In genomic region chr2:88590998-88591613, GRCh38 we compare ENCODE assay signal across 8 cellular contexts. TPM values are rescaled to one million over a fixed set of nuclear protein-coding genes. Genes with fewer than 3 reads are reported as not detected.
DNase-seq lines count a peak whose midpoint lies in the region; ATAC-seq, FAIRE-seq and TF ChIP-seq lines count a peak whose summit lies in the region.

No MANE protein-coding gene starts in this region.

- peaks cover 41% of the 10 kb centered on the region for H3K36me3 Mint-ChIP-seq in nephron progenitor cell (ENCODE audit: low read depth)

- FAIRE-seq in GM12892 (lab: Jason Lieb, UNC), result peak; percentile 67

- TF ChIP-seq CTCF in AG09319 (IDR thresholded peaks at IDR 0.05; ENCODE audit: low read depth, low read length), result peak; percentile 81
- peak; percentile 92 for TF ChIP-seq CTCF in fibroblast of mammary gland (conservative IDR thresholded peaks at IDR 0.05; ENCODE audit: control insufficient read depth, insufficient read depth, low read depth, low read length)
- peak; percentile 68 for TF ChIP-seq CTCF in nephron progenitor cell (IDR thresholded peaks at IDR 0.05)

- H3K9me3 Mint-ChIP-seq in nephron progenitor cell, result no peaks in the 10 kb centered on the region

- no peak overlapping the region for H3K27ac Mint-ChIP-seq in nephron progenitor cell

- H3K4me3 ChIP-seq in fibroblast of mammary gland (ENCODE audit: control insufficient read depth, low read depth, low read length) (no peak overlapping the region), MG63 (no peak overlapping the region)

- no peaks in the 10 kb centered on the region for H3K4me1 Mint-ChIP-seq in nephron progenitor cell

- H3K27me3 Mint-ChIP-seq in nephron progenitor cell (ENCODE audit: low read depth, poor library complexity), result no peaks in the 10 kb centered on the region

- no peaks in the 10 kb centered on the region for H3K9me3 ChIP-seq in MG63

- DNase-seq in AG09319 (ENCODE audit: extremely low read depth, low read depth) (peak; percentile 37), GM12892 (ENCODE audit: insufficient read length) (no peak), NCI-H446 treated with DMSO at 0.1 percent for 48 hours (lab: John Stamatoyannopoulos, UW) (peak; percentile 43), fibroblast of mammary gland (ENCODE audit: low read depth) (peak; percentile 73), nephron progenitor cell (peak; percentile 32), MG63 (no peak)
- DNase-seq in activated CD4-positive, alpha-beta T cell treated with anti-CD3 and anti-CD28 coated beads, Interleukin-2, amount 50 U/mL, for 1 hour, result peak; percentile 13

- no peak overlapping the region for H3K4me3 Mint-ChIP-seq in nephron progenitor cell

- H3K27me3 ChIP-seq in MG63, result no peaks in the 10 kb centered on the region

- no peak for TF ChIP-seq POLR2A in GM12892 (IDR thresholded peaks at IDR 0.05; ENCODE audit: low read depth, low read length)

- H3K36me3 ChIP-seq in MG63, result peaks cover 33% of the 10 kb centered on the region

- ATAC-seq in HG03045 (IDR thresholded peaks at IDR 0.05; ENCODE audit: unreplicated experiment), result peak; percentile 68

RNA-seq across cellular contexts. Expression of gene EIF2AK3, which starts 36.2 kb away (rescaled TPM):
- 30.2 TPM for polyA plus RNA-seq in GM12892 (2012; ENCODE audit: missing spikeins)
- 10.4 and 11.7 TPM in 2 replicates for total RNA-seq in MG63 (2014; rRNA removed; shearing (Covaris generic); ENCODE audit: low replicate concordance)

Comparison
In these comparisons a context has a peak if more than half of its experiments do, and no peak if none do; other contexts are left out.
1. DNase-seq: peak in AG09319 (single experiment), NCI-H446 treated with DMSO at 0.1 percent for 48 hours (single experiment), activated CD4-positive, alpha-beta T cell treated with anti-CD3 and anti-CD28 coated beads, Interleukin-2, amount 50 U/mL, for 1 hour (single experiment), fibroblast of mammary gland (single experiment) and nephron progenitor cell (single experiment); none in GM12892 (single experiment) and MG63 (single experiment).
2. Peak in every context shown above with its lines, with median percentiles within 50 percentile points of each other: CTCF ChIP-seq.